In genomic region chr20:63013207-63013606, GRCh38 we compare ENCODE assay signal across 24 cellular contexts. TPM values are rescaled to one million over a fixed set of nuclear protein-coding genes. Genes with fewer than 3 reads are reported as not detected.
A peak's percentile ranks its signal among the peaks of the same experiment; 100 is the strongest.
DNase-seq lines count a peak whose midpoint lies in the region; ATAC-seq, FAIRE-seq and TF ChIP-seq lines count a peak whose summit lies in the region.
"Had no signal": no experiment of that assay in that cellular context is flagged by ENCODE, and none has a peak within 500 bp of the region (broad histone marks: within the 10 kb centered on the region; RNA-seq: fewer than 3 reads in every experiment).

No MANE protein-coding gene starts in this region.

- H3K9me2 ChIP-seq in MM.1S (replicated peaks; ENCODE audit: insufficient read depth, low read length) (no peaks in the 10 kb centered on the region), GM23248 (ENCODE audit: insufficient read depth) (no peaks in the 10 kb centered on the region)

- H3K79me2 ChIP-seq in MM.1S (ENCODE audit: low read length), result peaks cover 3% of the 10 kb centered on the region; the same call in 1 of the 2 replicates
- H3K79me2 ChIP-seq in H1 (ENCODE audit: control insufficient read depth in 1 of 2, insufficient read depth in 2 of 2, low read length in 2 of 2), result no peaks in the 10 kb centered on the region
- no peaks in the 10 kb centered on the region for H3K79me2 ChIP-seq in GM23248 (ENCODE audit: insufficient read depth)

- H2BK15ac ChIP-seq in H1 (ENCODE audit: low read length), result no peak overlapping the region

- no peaks in the 10 kb centered on the region for H3K27me3 Mint-ChIP-seq in Caco-2 (ENCODE audit: insufficient read depth, unreplicated experiment)

- H3K18ac ChIP-seq in H1 (ENCODE audit: extremely low read depth, low read length), result no peak overlapping the region

- DNase-seq in Caco-2, result no peak
- no peak for DNase-seq in GM12865 (ENCODE audit: low read depth)
- no peak for DNase-seq in MM.1S
- DNase-seq in H1 (ENCODE audit: low read depth in 1 of 2, low spot score in 2 of 2), result no peak
- no peak for DNase-seq in GM23248
- no peak for DNase-seq in NCI-H510A treated with DMSO at 0.1 percent for 48 hours (lab: John Stamatoyannopoulos, UW)
- DNase-seq in NOMO-1 (lab: John Stamatoyannopoulos, UW; ENCODE audit: unreplicated experiment in 2 of 2), result no peak
- DNase-seq: 8988T; ACHN; AML-193; BE2C; Calu3; CD4-positive, alpha-beta T cell; CD8-positive, alpha-beta memory T cell; DMS53; DMS79 treated with DMSO at 0.1 percent for 48 hours; GOT3; H7; HCEC 1CT had no signal

- intact Hi-C loops in Caco-2 (cut with micrococcal nuclease; ENCODE audit: unreplicated experiment), result no loop called here

- H3K9ac ChIP-seq in MM.1S (ENCODE audit: low read length) (no peak overlapping the region), H1 (replicated peaks in 1 of 4; ENCODE audit: extremely low read depth in 1 of 4, low read depth in 3 of 4, low read length in 3 of 4) (no peak overlapping the region), GM23248 (no peak overlapping the region)
- H3K9ac ChIP-seq: BLaER1 treated with 17β-estradiol and CSF1 and Interleukin-3, amounts not matched to agents 10 nM and 100 nM had no signal

- no peak overlapping the region for H2BK12ac ChIP-seq in H1 (ENCODE audit: low read depth, low read length)

- no peak overlapping the region for H3K4ac ChIP-seq in H1 (replicated peaks; ENCODE audit: insufficient read length, low read depth, low read length)

- H3K23me2 ChIP-seq in H1 (ENCODE audit: low read depth, low read length), result no peaks in the 10 kb centered on the region; the same call in 1 of the 2 replicates

- H3K4me2 ChIP-seq in MM.1S (ENCODE audit: low read depth, low read length) (peak overlapping the region; percentile 44; the same call in 1 of the 2 replicates), H1 (ENCODE audit: insufficient read depth in 1 of 2, low read depth in 2 of 2, low read length in 2 of 2) (no peak overlapping the region), GM23248 (ENCODE audit: unreplicated experiment) (no peak overlapping the region)
- H3K4me2 ChIP-seq: A549 had no signal

- H3K36me3 ChIP-seq in Caco-2 (ENCODE audit: control insufficient read depth, insufficient read depth, low read length) (no peaks in the 10 kb centered on the region; the same call in 1 of the 2 replicates), MM.1S (replicated peaks; ENCODE audit: insufficient read depth, low read length) (no peaks in the 10 kb centered on the region), H1 (ENCODE audit: control insufficient read depth in 2 of 4, insufficient read depth in 4 of 4, low read length in 3 of 4) (peaks cover 0 to under 1% (median 0%) of the 10 kb centered on the region in 4 experiments; a peak in 1 of 8 replicates), GM23248 (ENCODE audit: low read depth) (no peaks in the 10 kb centered on the region)
- H3K36me3 ChIP-seq: BE2C had no signal

- H3K79me1 ChIP-seq in H1 (ENCODE audit: low read depth, low read length), result no peaks in the 10 kb centered on the region

- H2AK5ac ChIP-seq in H1 (ENCODE audit: low read depth, low read length), result no peak overlapping the region

- H3F3A ChIP-seq in MM.1S (ENCODE audit: insufficient read depth, low read length) (peaks cover 26% of the 10 kb centered on the region), GM23248 (ENCODE audit: insufficient read depth) (no peaks in the 10 kb centered on the region)

- POLR2A ChIA-PET in Caco-2 (lab: Charles Lee), result no interaction called here
- POLR2A ChIA-PET in H1 (lab: Charles Lee; ENCODE audit: partially characterized antibody), result no interaction called here

- no peak overlapping the region for H2BK120ac ChIP-seq in H1 (replicated peaks; ENCODE audit: low read depth, low read length)

- peaks cover 43% of the 10 kb centered on the region for H3K4me1 Mint-ChIP-seq in Caco-2 (ENCODE audit: low read depth, unreplicated experiment)

- H3K27ac ChIP-seq in MM.1S (ENCODE audit: low read length) (peak overlapping the region; percentile 57; the same call in 1 of the 2 replicates), H1 (ENCODE audit: low read depth, low read length) (no peak overlapping the region), GM23248 (no peak overlapping the region)
- H3K27ac ChIP-seq: A549; BLaER1 treated with 17β-estradiol and CSF1 and Interleukin-3, amounts not matched to agents 10 nM and 100 nM had no signal

- no peak overlapping the region for H4K8ac ChIP-seq in H1 (ENCODE audit: extremely low read depth, insufficient read depth, low read length)

- H3K36me3 Mint-ChIP-seq in Caco-2 (ENCODE audit: insufficient read depth, unreplicated experiment), result peaks cover 5% of the 10 kb centered on the region

- CTCF ChIA-PET in Caco-2 (lab: Charles Lee) (interaction anchor here (1.8 kb wide), 1 partner anchor 41 kb away, joined by 14 read pairs; no protein-coding TSS in a partner anchor), H1 (lab: Charles Lee; ENCODE audit: partially characterized antibody) (interaction anchor here (0.7 kb wide), 1 partner anchor 191 kb away, joined by 3 read pairs; no protein-coding TSS in a partner anchor)

- H3K9me3 Mint-ChIP-seq in Caco-2 (ENCODE audit: unreplicated experiment), result peaks cover 14% of the 10 kb centered on the region
- H3K9me3 Mint-ChIP-seq: CD4-positive, alpha-beta T cell had no signal

- H4K91ac ChIP-seq in H1 (replicated peaks; ENCODE audit: insufficient read length, low read length), result no peak overlapping the region

- no peak overlapping the region for H2BK5ac ChIP-seq in H1 (ENCODE audit: low read depth, low read length)

- H3K4me3 ChIP-seq in Caco-2 (ENCODE audit: low read depth, low read length), result no peak overlapping the region
- peak overlapping the region; percentile 2 for H3K4me3 ChIP-seq in GM12865 (ENCODE audit: low read depth, low read length)
- no peak overlapping the region for H3K4me3 ChIP-seq in MM.1S (ENCODE audit: low read length)
- H3K4me3 ChIP-seq in H1 (ENCODE audit: extremely low read depth in 1 of 4, insufficient read depth in 2 of 4, low read depth in 3 of 4, low read length in 4 of 4), result no peak overlapping the region
- H3K4me3 ChIP-seq in GM23248, result no peak overlapping the region
- H3K4me3 ChIP-seq: A549; BLaER1 treated with 17β-estradiol and CSF1 and Interleukin-3, amounts not matched to agents 10 nM and 100 nM had no signal

- in situ Hi-C loops in GM23248 (cut with MboI), result no loop called here

- peaks cover 57% of the 10 kb centered on the region for H3K4me1 ChIP-seq in Caco-2
- peaks cover 17% of the 10 kb centered on the region for H3K4me1 ChIP-seq in MM.1S (ENCODE audit: low read length)
- H3K4me1 ChIP-seq in H1 (replicated peaks in 1 of 4; ENCODE audit: control insufficient read depth in 3 of 4, insufficient read depth in 4 of 4, low read length in 3 of 4), result peaks cover 0 to 21% (median 12%) of the 10 kb centered on the region in 4 experiments; a peak in 6 of 7 replicates
- H3K4me1 ChIP-seq in GM23248 (ENCODE audit: insufficient read depth), result no peaks in the 10 kb centered on the region
- H3K4me1 ChIP-seq: BE2C had no signal

- TF ChIP-seq EP300 in H1 (IDR thresholded peaks at IDR 0.05; ENCODE audit: borderline replicate concordance in 1 of 2, low read depth in 2 of 2, low read length in 2 of 2), result no peak

- no peak for TF ChIP-seq CTCF in Caco-2 (IDR thresholded peaks at IDR 0.05; ENCODE audit: insufficient read depth in 1 of 2, low read depth in 1 of 2, low read length in 1 of 2, severe bottlenecking in 1 of 2, unreplicated experiment in 1 of 2)
- TF ChIP-seq CTCF in GM12865 (IDR thresholded peaks at IDR 0.05; ENCODE audit: insufficient read depth, low read depth, low read length, missing control alignments), result no peak
- TF ChIP-seq CTCF in MM.1S (IDR thresholded peaks at IDR 0.05; ENCODE audit: low read length), result no peak
- TF ChIP-seq CTCF in H1 (IDR thresholded peaks at IDR 0.05; ENCODE audit: control extremely low read depth in 1 of 3, insufficient read depth in 1 of 3, low read depth in 1 of 3, low read length in 3 of 3), result no peak

- H3K23ac ChIP-seq in H1 (ENCODE audit: insufficient read length), result no peak overlapping the region

- TF ChIP-seq RAD21 in H1 (IDR thresholded peaks at IDR 0.05 in 1 of 2, conservative IDR thresholded peaks at IDR 0.05 in 1 of 2; ENCODE audit: low read depth in 2 of 2, low read length in 2 of 2), result no peak

- no peak overlapping the region for H3K4me3 Mint-ChIP-seq in Caco-2 (ENCODE audit: unreplicated experiment)
- H3K4me3 Mint-ChIP-seq: CD4-positive, alpha-beta T cell; CD8-positive, alpha-beta memory T cell had no signal

- no peak for FAIRE-seq in H1 (lab: Jason Lieb, UNC)
- FAIRE-seq: A549, G401.6 had no signal

- no TSS peak for BruUV-seq in Caco-2 (replicated peaks; lab: Mats Ljungman, UMichigan)

- H2AFZ ChIP-seq in MM.1S (ENCODE audit: low read length) (no peak overlapping the region), H1 (ENCODE audit: low read length) (no peak overlapping the region), GM23248 (no peak overlapping the region)

- H3K9me3 ChIP-seq in Caco-2 (peaks cover 10% of the 10 kb centered on the region), MM.1S (replicated peaks; ENCODE audit: insufficient read depth, low read length) (no peaks in the 10 kb centered on the region), H1 (ENCODE audit: insufficient read depth in 2 of 2, low read depth in 1 of 2, low read length in 1 of 2) (peaks cover 5 to 8% of the 10 kb centered on the region in 2 experiments), GM23248 (ENCODE audit: low read depth) (no peaks in the 10 kb centered on the region)

- H3K56ac ChIP-seq in H1 (replicated peaks; ENCODE audit: insufficient read length, low read depth, low read length), result no peak overlapping the region

- no peak for TF ChIP-seq POLR2A in H1 (IDR thresholded peaks at IDR 0.05; ENCODE audit: control extremely low read depth in 1 of 2, low read depth in 2 of 2, low read length in 2 of 2)

- no peak for ATAC-seq in GM21717 (IDR thresholded peaks at IDR 0.05; ENCODE audit: unreplicated experiment)
- ATAC-seq: A549 had no signal

- H3K27ac Mint-ChIP-seq in Caco-2 (ENCODE audit: unreplicated experiment), result peak overlapping the region; percentile 81
- H3K27ac Mint-ChIP-seq: CD14-positive monocyte; CD4-positive, alpha-beta T cell; CD8-positive, alpha-beta memory T cell had no signal

- no peak overlapping the region for H2BK20ac ChIP-seq in H1 (ENCODE audit: low read length)

- H4K20me1 ChIP-seq in MM.1S (ENCODE audit: insufficient read depth, low read length), result no peaks in the 10 kb centered on the region
- H4K20me1 ChIP-seq in H1 (replicated peaks in 1 of 2; ENCODE audit: control insufficient read depth in 1 of 2, insufficient read depth in 2 of 2, low read length in 2 of 2), result peaks cover 0 to 3% of the 10 kb centered on the region in 2 experiments
- no peaks in the 10 kb centered on the region for H4K20me1 ChIP-seq in GM23248 (ENCODE audit: insufficient read depth)

- H4K5ac ChIP-seq in H1 (ENCODE audit: insufficient read length, low read depth, low read length), result no peak overlapping the region

- H3K27me3 ChIP-seq in Caco-2 (replicated peaks; ENCODE audit: control insufficient read depth, insufficient read depth, low read length) (no peaks in the 10 kb centered on the region), MM.1S (replicated peaks; ENCODE audit: insufficient read depth, low read length) (peaks cover 38% of the 10 kb centered on the region), H1 (replicated peaks in 1 of 4; ENCODE audit: control insufficient read depth in 3 of 4, extremely low read depth in 1 of 4, insufficient read depth in 3 of 4, low read length in 3 of 4) (peaks cover 11 to 35% (median 23%) of the 10 kb centered on the region in 4 experiments), GM23248 (replicated peaks; ENCODE audit: insufficient read depth) (peaks cover 61% of the 10 kb centered on the region)

- no peak overlapping the region for H3K14ac ChIP-seq in H1 (ENCODE audit: insufficient read length)

RNA-seq across cellular contexts. Expression of gene BHLHE23, which starts 6.4 kb away (rescaled TPM):
- total RNA-seq in Caco-2 (2022), result 0.49 and 0.95 TPM in 2 replicates
- total RNA-seq in H1 (2021; fragmentation: NEBNext Ultra II Directional; extraction: Animal tissue kit (Norgen Biotek cat#: 25700)), result 0.38 and 0.47 TPM in 2 replicates
- polyA plus RNA-seq in H1 (2011; rRNA removed) (0.36 TPM in 1 of 2 replicates, not detected in the other), GM23248 (2016; fragmentation: Nextera tagmentation; extraction: Ambion mirVana) (not detected in 2 replicates)
- 0.14 TPM for polyA plus RNA-seq in H1 (2011; cell fraction: cytosol; rRNA removed)
- 0.13 TPM for polyA plus RNA-seq in H1 (2011; cell fraction: nucleus; rRNA removed)
- polyA plus RNA-seq in H1 (2012, experiment 1 of 2), result not detected in 4 replicates
- not detected for polyA plus RNA-seq in H1 (2012, experiment 2 of 2)
- 0.04 TPM for polyA plus RNA-seq in H1 (2013, experiment 1 of 2)
- 0.09 TPM for polyA plus RNA-seq in H1 (2013, experiment 2 of 2)
- not detected in 2 replicates for polyA minus RNA-seq in H1 (2011; rRNA and poly(A)+ RNA removed)
- 1.0 TPM for polyA minus RNA-seq in H1 (2011; cell fraction: cytosol; rRNA and poly(A)+ RNA removed)
- polyA minus RNA-seq in H1 (2011; cell fraction: nucleus; rRNA and poly(A)+ RNA removed), result 0.80 TPM
- total RNA-seq in GM23248 (2014; rRNA removed; shearing (Covaris generic)), result not detected in 2 replicates
- total RNA-seq: Calu3; CD4-positive, alpha-beta T cell; CD8-positive, alpha-beta memory T cell had no signal
- polyA plus RNA-seq: A549; CD14-positive monocyte; CD8-positive, alpha-beta memory T cell had no signal
